ENCODE assay signal across 22 cellular contexts in the genomic region with DNA sequence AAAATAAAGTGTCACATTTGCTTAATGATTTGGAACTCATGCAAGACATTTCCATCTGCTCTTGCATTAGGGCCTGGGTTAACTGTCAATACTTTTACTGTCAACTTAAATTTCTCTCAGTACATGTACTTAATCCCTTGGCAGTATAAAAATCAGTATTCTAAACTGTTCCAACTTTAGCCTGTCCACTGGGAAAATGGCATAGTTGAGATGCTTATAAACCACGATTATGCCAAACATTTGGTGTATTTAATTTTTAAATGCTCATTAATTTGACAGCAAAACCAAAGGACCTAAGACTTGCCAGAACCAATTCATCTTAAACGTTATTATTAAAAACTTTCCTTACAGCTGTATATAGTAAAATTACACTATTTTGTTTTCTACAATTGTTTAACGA.
DNase-seq lines count a peak whose midpoint lies in the region; ATAC-seq and TF ChIP-seq lines count a peak whose summit lies in the region.
"Had no signal": no experiment of that assay in that cellular context is flagged by ENCODE, and none has a peak within 500 bp of the region (broad histone marks: within the 10 kb centered on the region; RNA-seq: fewer than 3 reads in every experiment).

No MANE protein-coding gene starts in this region.

- ATAC-seq in SK-N-SH treated with all-trans-retinoic acid at 6 μM for 48 hours (peak; percentile 73), GM19452 (IDR thresholded peaks at IDR 0.05; ENCODE audit: unreplicated experiment) (no peak)
- ATAC-seq: activated T-helper 17 cell treated with anti-CD3 and anti-CD28 coated beads, Interleukin-2, amount 50 U/mL, for 72 hours; left colon; Right ventricle myocardium inferior had no signal

- DNase-seq in GM03348 (ENCODE audit: low spot score), result peak; percentile 8
- DNase-seq in fibroblast of pulmonary artery (ENCODE audit: low read depth), result peak; percentile 24
- DNase-seq in retinal pigment epithelial cell (ENCODE audit: low read depth), result peak; percentile 93
- no peak for DNase-seq in COLO668 (lab: John Stamatoyannopoulos, UW; ENCODE audit: unreplicated experiment)
- DNase-seq in NCI-H345 (lab: John Stamatoyannopoulos, UW), result no peak
- DNase-seq: activated CD4-positive, alpha-beta T cell treated with anti-CD3 and anti-CD28 coated beads for 4 hours; activated naive CD8-positive, alpha-beta T cell treated with anti-CD3 and anti-CD28 coated beads, Interleukin-2, amount 10 ng/mL, durations not matched to agents 7 days and 5 days; BE2C; dermis blood vessel endothelial cell; left colon; NCI-H1092 treated with DMSO at 0.1 percent for 48 hours; NCI-H2081; NCI-H526; nephron progenitor cell; posterior cingulate gyrus; stimulated activated CD4-positive, alpha-beta T cell treated with anti-CD3 and anti-CD28 coated beads, Interleukin-4, amount 100 ng/mL, for 24 hours had no signal

- TF ChIP-seq CTCF in fibroblast of pulmonary artery (IDR thresholded peaks at IDR 0.05; ENCODE audit: low read length, missing control alignments) (no peak), retinal pigment epithelial cell (conservative IDR thresholded peaks at IDR 0.05; ENCODE audit: low read depth, low read length) (no peak)

- H3K4me3 ChIP-seq in fibroblast of pulmonary artery (replicated peaks; ENCODE audit: low read depth, low read length) (no peak overlapping the region), retinal pigment epithelial cell (ENCODE audit: low read length) (no peak overlapping the region)
- H3K4me3 ChIP-seq: breast epithelium, smooth muscle cell had no signal

TF ChIP-seq in SK-N-SH treated with all-trans-retinoic acid at 6 μM for 48 hours, 23 proteins besides CTCF, POLR2A, EP300 and RAD21:
- TF ChIP-seq ZFP3 (CRISPR knock-in tag; IDR thresholded peaks at IDR 0.05) (no peak), ZNF565 (CRISPR knock-in tag; conservative IDR thresholded peaks at IDR 0.05; ENCODE audit: low read depth) (no peak), TCF4 (CRISPR knock-in tag; IDR thresholded peaks at IDR 0.05; ENCODE audit: borderline replicate concordance) (no peak), CSDC2 (CRISPR knock-in tag; IDR thresholded peaks at IDR 0.05) (no peak), ZFP30 (CRISPR knock-in tag; IDR thresholded peaks at IDR 0.05) (no peak), ESRRG (CRISPR knock-in tag; IDR thresholded peaks at IDR 0.05) (no peak), OSR1 (CRISPR knock-in tag; IDR thresholded peaks at IDR 0.05) (no peak), ISL1 (CRISPR knock-in tag; IDR thresholded peaks at IDR 0.05) (0 out of 2 replicates have a peak, but pooled peaks have one; percentile 34), ARNTL (CRISPR knock-in tag; IDR thresholded peaks at IDR 0.05; ENCODE audit: borderline replicate concordance, low read depth) (no peak)

Comparison
In these comparisons a context has a peak if more than half of its experiments do, and no peak if none do; other contexts are left out.
1. DNase-seq: peak in GM03348 (single experiment), fibroblast of pulmonary artery (single experiment) and retinal pigment epithelial cell (single experiment); none in COLO668 (single experiment) and NCI-H345 (single experiment).